Comparison of ENCODE assay signal across 21 cellular contexts in the genomic region with DNA sequence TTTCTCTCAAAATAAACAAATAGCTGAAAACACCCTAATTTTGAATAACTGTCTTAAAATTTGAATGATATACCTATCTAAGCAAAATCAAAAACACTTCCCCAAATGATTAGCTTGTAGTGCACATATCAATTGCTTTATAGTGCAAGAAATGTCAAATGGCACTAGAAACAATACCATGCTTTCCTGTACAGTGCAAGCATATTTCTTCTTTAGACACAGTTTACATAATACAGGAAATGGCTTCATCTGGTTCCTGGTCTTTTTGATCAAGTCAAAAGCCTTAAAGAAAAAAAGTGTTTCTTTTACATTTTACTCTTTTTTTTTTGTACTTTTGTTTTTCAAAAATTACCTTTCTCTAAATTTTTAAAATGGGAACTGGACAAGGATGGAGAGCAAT.
"Had no signal": no experiment of that assay in that cellular context is flagged by ENCODE, and none has a peak within 500 bp of the region (broad histone marks: within the 10 kb centered on the region; RNA-seq: fewer than 3 reads in every experiment).

No MANE protein-coding gene starts in this region.

- DNase-seq: cortex of kidney; dorsolateral prefrontal cortex; effector CD4-positive, alpha-beta T cell; foreskin keratinocyte; heart left ventricle; left cardiac atrium; left ventricle myocardium superior; lower lobe of right lung; natural killer cell; right lobe of liver; small intestine; stimulated activated CD4-positive, alpha-beta T cell treated with anti-CD3 and anti-CD28 coated beads, Interleukin-15, amount 100 ng/mL, for 24 hours; stimulated activated CD4-positive, alpha-beta T cell treated with anti-CD3 and anti-CD28 coated beads, Interleukin-2, amount 100 ng/mL, for 48 hours; stimulated activated naive B cell treated with anti-CD40 and anti-IgM and Interleukin-4, amounts not matched to agents 10 μg/mL and 1 μg/mL and 100 μg/mL, for 72 hours; upper lobe of left lung had no signal

- H2AFZ ChIP-seq: hepatocyte, parathyroid adenoma had no signal

- H3K36me3 ChIP-seq: gastroesophageal sphincter, heart left ventricle, lower lobe of right lung, right lobe of liver, thoracic aorta, tibial nerve, upper lobe of left lung had no signal

- H3K4me3 ChIP-seq: dorsolateral prefrontal cortex, gastroesophageal sphincter, heart left ventricle, hepatocyte, lower lobe of right lung, right lobe of liver, thoracic aorta, tibial nerve, upper lobe of left lung had no signal

- H3K4me2 ChIP-seq: hepatocyte had no signal

- H3K27me3 ChIP-seq: foreskin keratinocyte, gastroesophageal sphincter, heart left ventricle, hepatocyte, right lobe of liver, tibial nerve, upper lobe of left lung had no signal

- H3K27ac ChIP-seq: dorsolateral prefrontal cortex, epithelial cell of prostate, foreskin keratinocyte, gastroesophageal sphincter, hepatocyte, lower lobe of right lung, parathyroid adenoma, right lobe of liver, thoracic aorta, tibial nerve, upper lobe of left lung had no signal

- H3K79me2 ChIP-seq: hepatocyte, parathyroid adenoma had no signal

- H3K4me1 ChIP-seq: foreskin keratinocyte, parathyroid adenoma, right lobe of liver, tibial nerve had no signal

- H3K9ac ChIP-seq: parathyroid adenoma had no signal

- H3K9me3 ChIP-seq: gastroesophageal sphincter, heart left ventricle, lower lobe of right lung, right lobe of liver, thoracic aorta, tibial nerve, upper lobe of left lung had no signal
